ENCODE assay signal across 1 cellular context in genomic region chr4:122702939-122703338, GRCh38.
TF ChIP-seq lines count a peak whose summit lies in the region.

No MANE protein-coding gene starts in this region.

TF ChIP-seq in HepG2, 621 proteins besides CTCF, POLR2A, EP300 and RAD21 (continued from another document):
- TF ChIP-seq CSRNP1 (CRISPR knock-in tag; IDR thresholded peaks at IDR 0.05) = no peak
- TF ChIP-seq ZFP36 (IDR thresholded peaks at IDR 0.05; ENCODE audit: borderline replicate concordance, low read depth, low read length, partially characterized antibody) = no peak
- no peak for TF ChIP-seq ZNF430 (CRISPR knock-in tag; IDR thresholded peaks at IDR 0.05)
- no peak for TF ChIP-seq SSRP1 (CRISPR knock-in tag; IDR thresholded peaks at IDR 0.05)
- TF ChIP-seq DMAP1 (CRISPR knock-in tag; IDR thresholded peaks at IDR 0.05) = no peak
- no peak for TF ChIP-seq PTBP1 (IDR thresholded peaks at IDR 0.05; ENCODE audit: low read depth, low read length, poor library complexity, severe bottlenecking)
- no peak for TF ChIP-seq PHF21A (CRISPR knock-in tag; IDR thresholded peaks at IDR 0.05)
- TF ChIP-seq ZNF354B (CRISPR knock-in tag; IDR thresholded peaks at IDR 0.05) = no peak
- no peak for TF ChIP-seq ZNF556 (CRISPR knock-in tag; IDR thresholded peaks at IDR 0.05; ENCODE audit: borderline replicate concordance)
- TF ChIP-seq CHD2 (IDR thresholded peaks at IDR 0.05; ENCODE audit: low read depth, low read length) = no peak
- TF ChIP-seq ZNF589 (CRISPR knock-in tag; conservative IDR thresholded peaks at IDR 0.05) = no peak
- TF ChIP-seq KLF6 (CRISPR knock-in tag; IDR thresholded peaks at IDR 0.05) = no peak
